Comparison of ENCODE assay signal across 10 cellular contexts in genomic region chr19:41774515-41774980, GRCh38. TPM values are rescaled to one million over a fixed set of nuclear protein-coding genes. Genes with fewer than 3 reads are reported as not detected.
DNase-seq lines count a peak whose midpoint lies in the region; TF ChIP-seq lines count a peak whose summit lies in the region.
"Had no signal": no experiment of that assay in that cellular context is flagged by ENCODE, and none has a peak within 500 bp of the region (broad histone marks: within the 10 kb centered on the region; RNA-seq: fewer than 3 reads in every experiment).

No MANE protein-coding gene starts in this region.

- no peaks in the 10 kb centered on the region for H3K9me3 Mint-ChIP-seq in activated CD4-positive, alpha-beta T cell treated with anti-CD3 and anti-CD28 coated beads, Interleukin-2, amount 10 ng/mL, durations not matched to agents 24 days and 14 days

- intact Hi-C loops in activated CD4-positive, alpha-beta T cell treated with anti-CD3 and anti-CD28 coated beads, Interleukin-2, amount 10 ng/mL, durations not matched to agents 24 days and 14 days (cut with micrococcal nuclease), result loop anchor here (1.0 kb wide), 1 partner anchor 11 kb away; no protein-coding TSS in a partner anchor
- intact Hi-C loops in lower leg skin (cut with DNase I; ENCODE audit: low total_unique reads), result no loop called here
- intact Hi-C loops in testis (cut with DNase I; ENCODE audit: low total_unique reads), result no loop called here
- intact Hi-C loops in posterior cingulate gyrus (cut with DNase I), result no loop called here

- no peaks in the 10 kb centered on the region for H3K9me3 ChIP-seq in testis
- H3K9me3 ChIP-seq: SJCRH30 had no signal

- H3K27me3 ChIP-seq in testis, result no peaks in the 10 kb centered on the region

- TF ChIP-seq CTCF in lower leg skin (IDR thresholded peaks at IDR 0.05) (no peak), testis (IDR thresholded peaks at IDR 0.05) (no peak)

- WGBS in lower leg skin, 2 donors, result 38 to 45% methylated on average over 6 of the region's 6 CpGs
- 67 to 70% methylated on average over 6 of the region's 6 CpGs for WGBS in testis, 2 donors

- H3K4me3 ChIP-seq in lower leg skin (ENCODE audit: low read depth, poor library complexity, severe bottlenecking) (no peak overlapping the region), testis (no peak overlapping the region)
- H3K4me3 ChIP-seq: SJCRH30 had no signal

- H3K4me1 ChIP-seq in testis, result no peaks in the 10 kb centered on the region
- H3K4me1 ChIP-seq: SJCRH30 had no signal

- H3K4me3 Mint-ChIP-seq in activated CD4-positive, alpha-beta T cell treated with anti-CD3 and anti-CD28 coated beads, Interleukin-2, amount 10 ng/mL, durations not matched to agents 24 days and 14 days, result peak overlapping the region; percentile 16
- H3K4me3 Mint-ChIP-seq: endodermal cell had no signal

- no peak overlapping the region for H3K27ac Mint-ChIP-seq in activated CD4-positive, alpha-beta T cell treated with anti-CD3 and anti-CD28 coated beads, Interleukin-2, amount 10 ng/mL, durations not matched to agents 24 days and 14 days
- H3K27ac Mint-ChIP-seq: endodermal cell had no signal

- H3K27ac ChIP-seq in testis, result no peak overlapping the region
- H3K27ac ChIP-seq: SJCRH30 had no signal

- H3K36me3 ChIP-seq in testis (ENCODE audit: low read depth, missing control alignments), result no peaks in the 10 kb centered on the region
- H3K36me3 ChIP-seq: SJCRH30 had no signal

- no peaks in the 10 kb centered on the region for H3K36me3 Mint-ChIP-seq in activated CD4-positive, alpha-beta T cell treated with anti-CD3 and anti-CD28 coated beads, Interleukin-2, amount 10 ng/mL, durations not matched to agents 24 days and 14 days (ENCODE audit: low read depth)

- peaks cover 74% of the 10 kb centered on the region for H3K27me3 Mint-ChIP-seq in activated CD4-positive, alpha-beta T cell treated with anti-CD3 and anti-CD28 coated beads, Interleukin-2, amount 10 ng/mL, durations not matched to agents 24 days and 14 days

- DNase-seq in NCI-H146 treated with DMSO at 0.1 percent for 48 hours (lab: John Stamatoyannopoulos, UW; ENCODE audit: unreplicated experiment), result peak; percentile 85
- DNase-seq in activated CD4-positive, alpha-beta T cell treated with anti-CD3 and anti-CD28 coated beads, Interleukin-2, amount 10 ng/mL, durations not matched to agents 24 days and 14 days, result peak; percentile 88
- DNase-seq in effector CD4-positive, alpha-beta T cell, result peak; percentile 35
- peak; percentile 16 for DNase-seq in stimulated activated CD8-positive, alpha-beta memory T cell treated with anti-CD3 and anti-CD28 coated beads, Interleukin-4, amount 100 ng/mL, for 24 hours (ENCODE audit: low read depth)
- no peak for DNase-seq in lower leg skin (ENCODE audit: low spot score in 2 of 2)
- DNase-seq in testis, result no peak
- DNase-seq in T1000 (lab: John Stamatoyannopoulos, UW), result no peak
- no peak for DNase-seq in posterior cingulate gyrus
- DNase-seq: endodermal cell, SJCRH30 had no signal

- H3K4me1 Mint-ChIP-seq in activated CD4-positive, alpha-beta T cell treated with anti-CD3 and anti-CD28 coated beads, Interleukin-2, amount 10 ng/mL, durations not matched to agents 24 days and 14 days, result peaks cover 23% of the 10 kb centered on the region
- H3K4me1 Mint-ChIP-seq: endodermal cell had no signal

- TF ChIP-seq POLR2A in lower leg skin (IDR thresholded peaks at IDR 0.05) (no peak), testis (IDR thresholded peaks at IDR 0.05) (no peak)

RNA-seq across cellular contexts. Expression of gene CEACAM6, which starts 19.2 kb away (rescaled TPM):
- not detected in 2 replicates for total RNA-seq in activated CD4-positive, alpha-beta T cell treated with anti-CD3 and anti-CD28 coated beads, Interleukin-2, amount 10 ng/mL, durations not matched to agents 24 days and 14 days
- 10 to 100 TPM in 2 of 4 donors, 1 to 10 TPM in 2; 2.6 to 23.1 (median 14.5) TPM for total RNA-seq in lower leg skin
- total RNA-seq in testis, result under 1 TPM in 1 of 2 donors, not detected in 1; 0.31 TPM
- polyA plus RNA-seq in testis (ENCODE audit: insufficient read depth, low read depth, low replicate concordance), result 0.29 TPM
- total RNA-seq: endodermal cell, SJCRH30 had no signal

RNA-seq across cellular contexts. Expression of gene CEACAM3, which starts 21.8 kb away (rescaled TPM):
- total RNA-seq in activated CD4-positive, alpha-beta T cell treated with anti-CD3 and anti-CD28 coated beads, Interleukin-2, amount 10 ng/mL, durations not matched to agents 24 days and 14 days, result not detected in 2 replicates
- total RNA-seq in lower leg skin, result not detected
- not detected for total RNA-seq in testis
- not detected for polyA plus RNA-seq in testis (ENCODE audit: insufficient read depth, low read depth, low replicate concordance)
- total RNA-seq: endodermal cell, SJCRH30 had no signal

Comparison
In these comparisons a context has a peak if more than half of its experiments do, and no peak if none do; other contexts are left out.
1. DNase-seq: peak in NCI-H146 treated with DMSO at 0.1 percent for 48 hours (single experiment), activated CD4-positive, alpha-beta T cell treated with anti-CD3 and anti-CD28 coated beads, Interleukin-2, amount 10 ng/mL, durations not matched to agents 24 days and 14 days (single experiment), effector CD4-positive, alpha-beta T cell (single experiment) and stimulated activated CD8-positive, alpha-beta memory T cell treated with anti-CD3 and anti-CD28 coated beads, Interleukin-4, amount 100 ng/mL, for 24 hours (single experiment); none in lower leg skin (0 of 2), testis (single experiment), T1000 (single experiment) and posterior cingulate gyrus (0 of 10).